Comparison of ENCODE assay signal across 1 cellular context in genomic region chr10:42623929-42624328, GRCh38.
TF ChIP-seq lines count a peak whose summit lies in the region.

No MANE protein-coding gene starts in this region.

TF ChIP-seq in GM12878, 131 proteins besides CTCF, POLR2A, EP300 and RAD21 (continued from another document):
- TF ChIP-seq, protein P1, sequence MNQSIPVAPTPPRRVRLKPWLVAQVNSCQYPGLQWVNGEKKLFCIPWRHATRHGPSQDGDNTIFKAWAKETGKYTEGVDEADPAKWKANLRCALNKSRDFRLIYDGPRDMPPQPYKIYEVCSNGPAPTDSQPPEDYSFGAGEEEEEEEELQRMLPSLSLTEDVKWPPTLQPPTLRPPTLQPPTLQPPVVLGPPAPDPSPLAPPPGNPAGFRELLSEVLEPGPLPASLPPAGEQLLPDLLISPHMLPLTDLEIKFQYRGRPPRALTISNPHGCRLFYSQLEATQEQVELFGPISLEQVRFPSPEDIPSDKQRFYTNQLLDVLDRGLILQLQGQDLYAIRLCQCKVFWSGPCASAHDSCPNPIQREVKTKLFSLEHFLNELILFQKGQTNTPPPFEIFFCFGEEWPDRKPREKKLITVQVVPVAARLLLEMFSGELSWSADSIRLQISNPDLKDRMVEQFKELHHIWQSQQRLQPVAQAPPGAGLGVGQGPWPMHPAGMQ (IDR thresholded peaks at IDR 0.05; ENCODE audit: borderline replicate concordance), result no peak
- TF ChIP-seq EGR1 (IDR thresholded peaks at IDR 0.05; ENCODE audit: borderline replicate concordance in 1 of 2, low read depth in 2 of 2, low read length in 2 of 2), result no peak
- no peak for TF ChIP-seq NFYA (IDR thresholded peaks at IDR 0.05; ENCODE audit: borderline replicate concordance, low read depth, low read length)
- TF ChIP-seq SP1 (IDR thresholded peaks at IDR 0.05; ENCODE audit: low read depth, low read length), result no peak
- TF ChIP-seq WRNIP1 (IDR thresholded peaks at IDR 0.05; ENCODE audit: borderline replicate concordance, low read depth, low read length), result no peak
